ENCODE assay signal across 8 cellular contexts in the genomic region with DNA sequence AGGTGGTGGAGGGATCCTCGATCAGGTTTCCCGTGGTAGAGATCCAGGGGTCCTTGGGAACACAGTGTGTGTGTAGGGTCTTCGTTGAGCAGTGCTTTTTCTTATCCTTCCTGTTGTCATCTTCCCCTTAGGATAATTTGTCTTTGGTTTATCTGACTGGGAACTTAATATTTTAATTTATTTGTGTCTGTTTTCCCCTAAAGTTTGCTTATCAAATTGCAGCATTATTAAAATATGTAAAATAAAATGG. TPM values are rescaled to one million over a fixed set of nuclear protein-coding genes. Genes with fewer than 3 reads are reported as not detected.
DNase-seq lines count a peak whose midpoint lies in the region; ATAC-seq, FAIRE-seq and TF ChIP-seq lines count a peak whose summit lies in the region.

No MANE protein-coding gene starts in this region.

- no peak for FAIRE-seq in GM12891 (lab: Jason Lieb, UNC)

- intact Hi-C loops in adrenal gland (cut with DNase I), result no loop called here

- peaks cover 0 to 1% of the 10 kb centered on the region in 2 donors for H3K36me3 ChIP-seq in adrenal gland (replicated peaks in 1 of 2)

- no peak for ATAC-seq in GM19351 (IDR thresholded peaks at IDR 0.05; ENCODE audit: unreplicated experiment)
- ATAC-seq in GM18520 (IDR thresholded peaks at IDR 0.05; ENCODE audit: unreplicated experiment), result no peak

- no peak for DNase-seq in T-helper 2 cell treated with Interferon-gamma antibody and Interleukin-4, amounts not matched to agents 5 μg/mL and 100 μg/mL, for 36 hours (ENCODE audit: low spot score)
- DNase-seq in T-helper 2 cell (no peak), adrenal gland (no peak), GM12891 (ENCODE audit: insufficient read length, low spot score) (no peak)

- H3K4me1 Mint-ChIP-seq in T-helper 2 cell treated with Interferon-gamma antibody and Interleukin-4, amounts not matched to agents 5 μg/mL and 100 μg/mL, for 36 hours (ENCODE audit: low read depth), result peaks cover 31% of the 10 kb centered on the region

- H3K36me3 Mint-ChIP-seq in T-helper 2 cell treated with Interferon-gamma antibody and Interleukin-4, amounts not matched to agents 5 μg/mL and 100 μg/mL, for 36 hours (ENCODE audit: low read depth), result peaks cover 28% of the 10 kb centered on the region

- TF ChIP-seq POLR2A in adrenal gland (IDR thresholded peaks at IDR 0.05) (no peak), GM12891 (IDR thresholded peaks at IDR 0.05; ENCODE audit: low read depth, low read length) (no peak)

- peak overlapping the region; percentile 90 for H3K4me3 Mint-ChIP-seq in T-helper 2 cell treated with Interferon-gamma antibody and Interleukin-4, amounts not matched to agents 5 μg/mL and 100 μg/mL, for 36 hours

- H3K9me3 Mint-ChIP-seq in T-helper 2 cell treated with Interferon-gamma antibody and Interleukin-4, amounts not matched to agents 5 μg/mL and 100 μg/mL, for 36 hours, result no peaks in the 10 kb centered on the region

- peak overlapping the region; percentile 97 for H3K27ac Mint-ChIP-seq in T-helper 2 cell treated with Interferon-gamma antibody and Interleukin-4, amounts not matched to agents 5 μg/mL and 100 μg/mL, for 36 hours

- no peaks in the 10 kb centered on the region for H3K9me3 ChIP-seq in adrenal gland (replicated peaks in 1 of 3)

- TF ChIP-seq CTCF in adrenal gland (IDR thresholded peaks at IDR 0.05), result no peak

- H3K4me3 ChIP-seq in adrenal gland, result peak overlapping the region; percentile 43 to 89 (median 66)

- H3K27me3 Mint-ChIP-seq in T-helper 2 cell treated with Interferon-gamma antibody and Interleukin-4, amounts not matched to agents 5 μg/mL and 100 μg/mL, for 36 hours (ENCODE audit: low read depth), result no peaks in the 10 kb centered on the region

- peaks cover 14 to 53% of the 10 kb centered on the region in 2 donors for H3K4me1 ChIP-seq in adrenal gland (replicated peaks in 1 of 2)

- 0 to 1% (median 1%) methylated on average over 3 of the region's 3 CpGs for WGBS in adrenal gland, 4 donors

- H3K27ac ChIP-seq in adrenal gland (peak overlapping the region; percentile 90 to 99 (median 95)), layer of hippocampus (ENCODE audit: low read depth, low read length) (peak overlapping the region; percentile 94), temporal lobe (ENCODE audit: low read depth, low read length) (peak overlapping the region; percentile 90)

- H3K27me3 ChIP-seq in adrenal gland (no peaks in the 10 kb centered on the region), layer of hippocampus (ENCODE audit: control insufficient read depth, insufficient read depth, low read length) (no peaks in the 10 kb centered on the region)

TF ChIP-seq in GM12891, 5 proteins besides CTCF, POLR2A, EP300 and RAD21:
- TF ChIP-seq POLR2AphosphoS5 (IDR thresholded peaks at IDR 0.05; ENCODE audit: low read depth, low read length) (no peak), TAF1 (IDR thresholded peaks at IDR 0.05; ENCODE audit: low read depth, low read length) (no peak), SPI1 (IDR thresholded peaks at IDR 0.05; ENCODE audit: low read depth, low read length) (no peak), POU2F2 (IDR thresholded peaks at IDR 0.05; ENCODE audit: low read depth, low read length) (no peak), PAX5 (IDR thresholded peaks at IDR 0.05; ENCODE audit: insufficient read depth, low read length, severe bottlenecking) (no peak)
TF ChIP-seq in GM12891: peak in this region for 0.

RNA-seq across cellular contexts. Expression of a gene that starts 0.4 kb away (rescaled TPM):
- 10 to 100 TPM in 6 of 8 donors, 1 to 10 TPM in 2; 1.7 to 29.2 (median 18.8) TPM for total RNA-seq in adrenal gland
- polyA plus RNA-seq in adrenal gland, result 10 to 100 TPM in 1 of 3 donors, 1 to 10 TPM in 2; 5.3 to 28.4 (median 7.2) TPM
- total RNA-seq in temporal lobe, result 19.9 TPM
- 15.1 TPM for polyA plus RNA-seq in GM12891 (2012; ENCODE audit: low read depth, missing spikeins)

RNA-seq across cellular contexts. Expression of a gene that starts 0.6 kb away (rescaled TPM):
- total RNA-seq in adrenal gland, result 10 to 100 TPM in 7 of 8 donors, 1 to 10 TPM in 1; 8.2 to 19.4 (median 16.9) TPM
- 10 to 100 TPM; 14.2 to 17.3 (median 14.3) TPM for polyA plus RNA-seq in adrenal gland
- total RNA-seq in temporal lobe, result 7.9 TPM
- polyA plus RNA-seq in GM12891 (2012; ENCODE audit: low read depth, missing spikeins), result 3.2 TPM

RNA-seq across cellular contexts. Expression of a gene that starts 38.4 kb away (rescaled TPM):
- total RNA-seq in adrenal gland (100 to 1,000 TPM in 6 of 8 donors, 10 to 100 TPM in 2; 76.6 to 138 (median 107) TPM), temporal lobe (34.7 TPM)
- polyA plus RNA-seq in adrenal gland, result 100 to 1,000 TPM in 1 of 3 donors, 10 to 100 TPM in 2; 50.5 to 171 (median 77.4) TPM
- 6.3 TPM for polyA plus RNA-seq in GM12891 (2012; ENCODE audit: low read depth, missing spikeins)
